ENCODE assay signal across 28 cellular contexts in genomic region chr12:7143564-7143963, GRCh38. TPM values are rescaled to one million over a fixed set of nuclear protein-coding genes. Genes with fewer than 3 reads are reported as not detected.
"Had no signal": no experiment of that assay in that cellular context is flagged by ENCODE, and none has a peak within 500 bp of the region (broad histone marks: within the 10 kb centered on the region; RNA-seq: fewer than 3 reads in every experiment).

No MANE protein-coding gene starts in this region.

- FAIRE-seq: keratinocyte had no signal

- H3K9me3 ChIP-seq: left lung, ovary, prostate gland, sigmoid colon, suprapubic skin, thoracic aorta, tibial artery, uterus had no signal

- ATAC-seq: naive thymus-derived CD4-positive, alpha-beta T cell; stimulated activated naive B cell treated with anti-CD40 and anti-IgM and Interleukin-4, amounts not matched to agents 10 μg/mL and 1 μg/mL and 100 μg/mL, for 72 hours; stimulated activated naive CD8-positive, alpha-beta T cell treated with anti-CD3 and anti-CD28 coated beads, Interleukin-15, Interleukin-2, amounts not matched to agents 100 U/mL and 50 U/mL, for 24 hours had no signal

- H3K4me1 ChIP-seq: prostate gland, sigmoid colon, tibial artery, uterus had no signal

- H3K4me2 ChIP-seq: smooth muscle cell had no signal

- DNase-seq: head of caudate nucleus; hippocampal formation; kidney glomerular epithelial cell; left cardiac atrium; mesendoderm; naive thymus-derived CD4-positive, alpha-beta T cell; nephron progenitor cell; retina; sigmoid colon; stimulated activated CD4-positive, alpha-beta T cell treated with anti-CD3 and anti-CD28 coated beads, Interleukin-12 subunit alpha, Interleukin-12 subunit beta, amount 100 ng/mL, for 4 hours; stimulated activated CD4-positive, alpha-beta T cell treated with anti-CD3 and anti-CD28 coated beads, Interleukin-15, amount 100 ng/mL, for 24 hours; stimulated activated CD4-positive, alpha-beta T cell treated with anti-CD3 and anti-CD28 coated beads, Interleukin-2, amount 100 ng/mL, for 24 hours; stimulated activated CD4-positive, alpha-beta T cell treated with anti-CD3 and anti-CD28 coated beads, Interleukin-4, amount 100 ng/mL, for 1 hour; stimulated activated naive B cell treated with anti-CD40 and anti-IgM and Interleukin-4, amounts not matched to agents 10 μg/mL and 1 μg/mL and 100 μg/mL, for 72 hours; stimulated activated naive CD8-positive, alpha-beta T cell treated with anti-CD3 and anti-CD28 coated beads, Interleukin-15, Interleukin-2, amounts not matched to agents 100 U/mL and 50 U/mL, for 24 hours; trophoblast cell; uterus had no signal

- H3K4me3 ChIP-seq: left lung, lung, ovary, prostate gland, sigmoid colon, smooth muscle cell, suprapubic skin, thoracic aorta, tibial artery, uterus had no signal

- H3K27me3 ChIP-seq: left lung, ovary, sigmoid colon, suprapubic skin, tibial artery, uterus had no signal

- H3K27ac ChIP-seq: left lung, ovary, prostate gland, sigmoid colon, suprapubic skin, thoracic aorta, tibial artery, uterus had no signal

- H3K36me3 ChIP-seq: ovary, prostate gland, uterus had no signal

RNA-seq across cellular contexts. Expression of gene RBP5, which starts 14.9 kb away (rescaled TPM):
- total RNA-seq: mononuclear cell, skeletal muscle tissue, smooth muscle cell had no signal
- polyA plus RNA-seq: keratinocyte; naive thymus-derived CD4-positive, alpha-beta T cell had no signal
